Comparison of ENCODE assay signal across 18 cellular contexts in genomic region chr1:19720174-19720573, GRCh38. TPM values are rescaled to one million over a fixed set of nuclear protein-coding genes. Genes with fewer than 3 reads are reported as not detected.
DNase-seq lines count a peak whose midpoint lies in the region; TF ChIP-seq lines count a peak whose summit lies in the region.
"Had no signal": no experiment of that assay in that cellular context is flagged by ENCODE, and none has a peak within 500 bp of the region (broad histone marks: within the 10 kb centered on the region; RNA-seq: fewer than 3 reads in every experiment).

No MANE protein-coding gene starts in this region.

- peak overlapping the region; percentile 23 for H3K27ac Mint-ChIP-seq in activated naive CD4-positive, alpha-beta T cell treated with anti-CD3 and anti-CD28 coated beads, Interleukin-2, amount 50 U/mL, for 24 hours
- no peak overlapping the region for H3K27ac Mint-ChIP-seq in activated naive CD4-positive, alpha-beta T cell treated with anti-CD3 and anti-CD28 coated beads for 36 hours
- H3K27ac Mint-ChIP-seq in mesothelial cell of epicardium, result peak overlapping the region; percentile 68
- H3K27ac Mint-ChIP-seq: B cell; CD8-positive, alpha-beta T cell; HFFc6 had no signal

- H3K36me3 Mint-ChIP-seq in activated naive CD4-positive, alpha-beta T cell treated with anti-CD3 and anti-CD28 coated beads, Interleukin-2, amount 50 U/mL, for 24 hours, result peaks cover 3% of the 10 kb centered on the region
- no peaks in the 10 kb centered on the region for H3K36me3 Mint-ChIP-seq in activated naive CD4-positive, alpha-beta T cell treated with anti-CD3 and anti-CD28 coated beads for 36 hours (ENCODE audit: low read depth)
- H3K36me3 Mint-ChIP-seq in mesothelial cell of epicardium, result no peaks in the 10 kb centered on the region

- no peak overlapping the region for H3K27ac ChIP-seq in HEK293 (ENCODE audit: extremely low read depth, low read depth, low read length)
- H3K27ac ChIP-seq: 22Rv1, C4-2B, GM23248 had no signal

- no peaks in the 10 kb centered on the region for H3K27me3 Mint-ChIP-seq in activated naive CD4-positive, alpha-beta T cell treated with anti-CD3 and anti-CD28 coated beads, Interleukin-2, amount 50 U/mL, for 24 hours
- no peaks in the 10 kb centered on the region for H3K27me3 Mint-ChIP-seq in activated naive CD4-positive, alpha-beta T cell treated with anti-CD3 and anti-CD28 coated beads for 36 hours (ENCODE audit: low read depth)
- H3K27me3 Mint-ChIP-seq in mesothelial cell of epicardium (ENCODE audit: low read depth), result no peaks in the 10 kb centered on the region
- H3K27me3 Mint-ChIP-seq: B cell; CD4-positive, CD25-positive, alpha-beta regulatory T cell had no signal

- intact Hi-C loops in activated naive CD4-positive, alpha-beta T cell treated with anti-CD3 and anti-CD28 coated beads for 36 hours (cut with micrococcal nuclease), result no loop called here

- no peaks in the 10 kb centered on the region for H3K4me1 ChIP-seq in HEK293 (ENCODE audit: control insufficient read depth, insufficient read depth, low read length)

- H3K9me3 ChIP-seq in HEK293 (ENCODE audit: control insufficient read depth, insufficient read depth, low read depth, low read length), result no peaks in the 10 kb centered on the region
- H3K9me3 ChIP-seq: BLaER1, Caco-2 had no signal

- CTCF ChIA-PET in activated naive CD4-positive, alpha-beta T cell treated with anti-CD3 and anti-CD28 coated beads for 36 hours (lab: Charles Lee), result no interaction called here
- CTCF ChIA-PET in HEK293 (lab: Yijun Ruan, JAX), result interaction anchor here (0.6 to 1.8 kb wide), 3 partner anchors 8 to 59 kb away, joined by 3 to 7 read pairs (median 3); no protein-coding TSS in a partner anchor

- H3K4me3 ChIP-seq in HEK293 (ENCODE audit: low read depth, low read length), result no peak overlapping the region
- H3K4me3 ChIP-seq: BLaER1, GM23248 had no signal

- H3K4me1 Mint-ChIP-seq in activated naive CD4-positive, alpha-beta T cell treated with anti-CD3 and anti-CD28 coated beads, Interleukin-2, amount 50 U/mL, for 24 hours, result peaks cover 6% of the 10 kb centered on the region
- peaks cover 5% of the 10 kb centered on the region for H3K4me1 Mint-ChIP-seq in activated naive CD4-positive, alpha-beta T cell treated with anti-CD3 and anti-CD28 coated beads for 36 hours (ENCODE audit: low read depth)
- H3K4me1 Mint-ChIP-seq in mesothelial cell of epicardium, result peaks cover 13% of the 10 kb centered on the region
- H3K4me1 Mint-ChIP-seq: B cell had no signal

- POLR2A ChIA-PET in HEK293 (lab: Yijun Ruan, JAX), result no interaction called here

- H3K4me3 Mint-ChIP-seq in activated naive CD4-positive, alpha-beta T cell treated with anti-CD3 and anti-CD28 coated beads, Interleukin-2, amount 50 U/mL, for 24 hours, result no peak overlapping the region
- H3K4me3 Mint-ChIP-seq in activated naive CD4-positive, alpha-beta T cell treated with anti-CD3 and anti-CD28 coated beads for 36 hours, result no peak overlapping the region
- H3K4me3 Mint-ChIP-seq in mesothelial cell of epicardium, result no peak overlapping the region
- H3K4me3 Mint-ChIP-seq: B cell; CD4-positive, CD25-positive, alpha-beta regulatory T cell; CD8-positive, alpha-beta T cell; HFFc6 had no signal

- DNase-seq in activated naive CD4-positive, alpha-beta T cell treated with anti-CD3 and anti-CD28 coated beads for 36 hours, result no peak
- DNase-seq in mesothelial cell of epicardium (ENCODE audit: low spot score in 2 of 2, unreplicated experiment in 2 of 2) (no peak), NCI-H1092 treated with DMSO at 0.1 percent for 48 hours (lab: John Stamatoyannopoulos, UW) (no peak), GOT3 (lab: John Stamatoyannopoulos, UW) (no peak)
- DNase-seq: Caco-2; CD4-positive, CD25-positive, alpha-beta regulatory T cell; CD8-positive, alpha-beta T cell; DMS153; DND-41; GM23248; H7; HFFc6 had no signal

- no peaks in the 10 kb centered on the region for H3K36me3 ChIP-seq in HEK293 (ENCODE audit: control insufficient read depth in 2 of 2, insufficient read depth in 1 of 2, low read length in 2 of 2)

- TF ChIP-seq CTCF in HEK293 (tag by site-specific recombination; IDR thresholded peaks at IDR 0.05) (no peak), mesothelial cell of epicardium (IDR thresholded peaks at IDR 0.05; ENCODE audit: unreplicated experiment) (no peak)

- H3K9me3 Mint-ChIP-seq in activated naive CD4-positive, alpha-beta T cell treated with anti-CD3 and anti-CD28 coated beads, Interleukin-2, amount 50 U/mL, for 24 hours, result no peaks in the 10 kb centered on the region
- no peaks in the 10 kb centered on the region for H3K9me3 Mint-ChIP-seq in activated naive CD4-positive, alpha-beta T cell treated with anti-CD3 and anti-CD28 coated beads for 36 hours
- H3K9me3 Mint-ChIP-seq in mesothelial cell of epicardium, result no peaks in the 10 kb centered on the region
- H3K9me3 Mint-ChIP-seq: CD4-positive, CD25-positive, alpha-beta regulatory T cell; CD8-positive, alpha-beta T cell; HFFc6 had no signal

TF ChIP-seq in HEK293, 187 proteins besides CTCF, POLR2A, EP300 and RAD21:
- TF ChIP-seq ZNF513 (tag by site-specific recombination; IDR thresholded peaks at IDR 0.05), result no peak
- no peak for TF ChIP-seq BCL6B (tag by site-specific recombination; IDR thresholded peaks at IDR 0.05)
- 0 out of 2 replicates have a peak, but pooled peaks have one; percentile 21 for TF ChIP-seq ZNF121 (tag by site-specific recombination; IDR thresholded peaks at IDR 0.05)
- TF ChIP-seq GLIS1 (tag by site-specific recombination; IDR thresholded peaks at IDR 0.05), result no peak
- TF ChIP-seq ZNF302 (tag by site-specific recombination; IDR thresholded peaks at IDR 0.05; ENCODE audit: low read depth), result no peak
- TF ChIP-seq ZNF37A (tag by site-specific recombination; IDR thresholded peaks at IDR 0.05), result no peak

RNA-seq across cellular contexts. Expression of gene HTR6, which starts 55.5 kb away (rescaled TPM):
- under 1 TPM; 0.19 to 0.37 TPM for total RNA-seq in activated naive CD4-positive, alpha-beta T cell treated with anti-CD3 and anti-CD28 coated beads for 36 hours
- 0.11 to 0.24 TPM (median 0.11 TPM) in 3 replicates for total RNA-seq in mesothelial cell of epicardium
- total RNA-seq: B cell; Caco-2; CD4-positive, CD25-positive, alpha-beta regulatory T cell; GM23248; HFFc6 had no signal
